In genomic region chr13:28394422-28394821, GRCh38 we compare ENCODE assay signal across 11 cellular contexts.
A peak's percentile ranks its signal among the peaks of the same experiment; 100 is the strongest.
DNase-seq lines count a peak whose midpoint lies in the region; ATAC-seq and FAIRE-seq lines count a peak whose summit lies in the region.
"Had no signal": no experiment of that assay in that cellular context is flagged by ENCODE, and none has a peak within 500 bp of the region (broad histone marks: within the 10 kb centered on the region; RNA-seq: fewer than 3 reads in every experiment).

No MANE protein-coding gene starts in this region.

- H3K4me1 Mint-ChIP-seq in activated T-helper 17 cell treated with anti-CD3 and anti-CD28 coated beads, Interleukin-2, amount 50 U/mL, for 72 hours: no peaks in the 10 kb centered on the region

- no peak for FAIRE-seq in frontal cortex (lab: Jason Lieb, UNC)

- no peaks in the 10 kb centered on the region for H3K9me3 Mint-ChIP-seq in activated T-helper 17 cell treated with anti-CD3 and anti-CD28 coated beads, Interleukin-2, amount 50 U/mL, for 72 hours

- no peaks in the 10 kb centered on the region for H3K36me3 ChIP-seq in ACC112 (ENCODE audit: insufficient read depth, low read length)

- H3K9me3 ChIP-seq in right cardiac atrium (ENCODE audit: control insufficient read depth, low read length): no peaks in the 10 kb centered on the region

- H3K79me2 ChIP-seq in ACC112 (ENCODE audit: control insufficient read depth, insufficient read depth, low read length, unreplicated experiment): no peaks in the 10 kb centered on the region

- no peak overlapping the region for H3K4me3 ChIP-seq in ACC112 (ENCODE audit: low read depth, low read length)
- no peak overlapping the region for H3K4me3 ChIP-seq in right cardiac atrium (ENCODE audit: low read length)

- no peaks in the 10 kb centered on the region for H3K27me3 ChIP-seq in ACC112 (ENCODE audit: insufficient read depth, low read length)
- no peaks in the 10 kb centered on the region for H3K27me3 ChIP-seq in right cardiac atrium (ENCODE audit: control insufficient read depth, insufficient read depth)

- intact Hi-C loops in right cardiac atrium (cut with DNase I): no loop called here

- 87% methylated on average over 4 of the region's 4 CpGs for WGBS in right cardiac atrium

- peak overlapping the region; percentile 36 for H2AFZ ChIP-seq in ACC112 (ENCODE audit: low read length, unreplicated experiment)

- no peak overlapping the region for H3K27ac ChIP-seq in ACC112 (ENCODE audit: low read depth, low read length)
- H3K27ac ChIP-seq in right cardiac atrium (ENCODE audit: low read length): no peak overlapping the region

- ATAC-seq in activated T-helper 17 cell treated with anti-CD3 and anti-CD28 coated beads, Interleukin-2, amount 50 U/mL, for 72 hours (replicated peaks): peak; percentile 18
- ATAC-seq in right cardiac atrium (peak; percentile 23 to 49), GM21390 (IDR thresholded peaks at IDR 0.05; ENCODE audit: unreplicated experiment) (no peak), HG03378 (IDR thresholded peaks at IDR 0.05; ENCODE audit: unreplicated experiment) (no peak)

- DNase-seq in Kasumi-1 (lab: John Stamatoyannopoulos, UW) (peak; percentile 35 to 47), right cardiac atrium (peak in 1 of 3 donors; percentile 40), NCI-H526 (lab: John Stamatoyannopoulos, UW) (no peak), frontal cortex (ENCODE audit: low spot score in 2 of 2) (no peak)
- DNase-seq: activated naive CD8-positive, alpha-beta T cell treated with anti-CD3 and anti-CD28 coated beads, Interleukin-2, amount 10 ng/mL, durations not matched to agents 7 days and 5 days; glutamatergic neuron; stimulated activated CD8-positive, alpha-beta memory T cell treated with anti-CD3 and anti-CD28 coated beads, Interleukin-4, amount 100 ng/mL, for 48 hours had no signal

- peaks cover 15% of the 10 kb centered on the region for H3K4me1 ChIP-seq in ACC112 (ENCODE audit: control insufficient read depth, insufficient read depth, low read length, unreplicated experiment)
- peaks cover 6% of the 10 kb centered on the region for H3K4me1 ChIP-seq in right cardiac atrium (ENCODE audit: control insufficient read depth, insufficient read depth, low read length)

- no peak overlapping the region for H3K27ac Mint-ChIP-seq in activated T-helper 17 cell treated with anti-CD3 and anti-CD28 coated beads, Interleukin-2, amount 50 U/mL, for 72 hours
- H3K27ac Mint-ChIP-seq: activated naive CD8-positive, alpha-beta T cell treated with anti-CD3 and anti-CD28 coated beads, Interleukin-2, amount 10 ng/mL, durations not matched to agents 7 days and 5 days had no signal

- peaks cover 8% of the 10 kb centered on the region for H3K27me3 Mint-ChIP-seq in activated T-helper 17 cell treated with anti-CD3 and anti-CD28 coated beads, Interleukin-2, amount 50 U/mL, for 72 hours

- peaks cover 16% of the 10 kb centered on the region for H3K36me3 Mint-ChIP-seq in activated T-helper 17 cell treated with anti-CD3 and anti-CD28 coated beads, Interleukin-2, amount 50 U/mL, for 72 hours (ENCODE audit: low read depth)

- no peak overlapping the region for H3K4me3 Mint-ChIP-seq in activated T-helper 17 cell treated with anti-CD3 and anti-CD28 coated beads, Interleukin-2, amount 50 U/mL, for 72 hours
- H3K4me3 Mint-ChIP-seq: activated naive CD8-positive, alpha-beta T cell treated with anti-CD3 and anti-CD28 coated beads, Interleukin-2, amount 10 ng/mL, durations not matched to agents 7 days and 5 days had no signal

Comparison
In these comparisons a context has a peak if more than half of its experiments do, and no peak if none do; other contexts are left out.
1. DNase-seq: peak in Kasumi-1 (2 of 2); none in NCI-H526 (0 of 2) and frontal cortex (0 of 2).
2. ATAC-seq: peak in activated T-helper 17 cell treated with anti-CD3 and anti-CD28 coated beads, Interleukin-2, amount 50 U/mL, for 72 hours (single experiment) and right cardiac atrium (2 of 2); none in GM21390 (single experiment) and HG03378 (single experiment).